Comparison of ENCODE assay signal across 8 cellular contexts in genomic region chr1:179025975-179026812, GRCh38. TPM values are rescaled to one million over a fixed set of nuclear protein-coding genes. Genes with fewer than 3 reads are reported as not detected.
DNase-seq lines count a peak whose midpoint lies in the region; ATAC-seq and TF ChIP-seq lines count a peak whose summit lies in the region.

No MANE protein-coding gene starts in this region.

- H3K18ac ChIP-seq in mesenchymal stem cell (ENCODE audit: low read depth in 1 of 2, low read length in 2 of 2) = peak overlapping the region; percentile 70 to 89

- peak; percentile 82 for ATAC-seq in HG03354 (IDR thresholded peaks at IDR 0.05; ENCODE audit: poor library complexity, severe bottlenecking, unreplicated experiment)

- H2BK5ac ChIP-seq in mesenchymal stem cell (ENCODE audit: low read depth, low read length, poor library complexity, severe bottlenecking) = peak overlapping the region; percentile 61

- CTCF ChIA-PET in activated CD4-positive, alpha-beta memory T cell treated with anti-CD3 and anti-CD28 coated beads, Interleukin-2, amount 10 ng/mL, durations not matched to agents 7 days and 5 days (lab: Charles Lee) = interaction anchor here (1.9 kb wide), 1 partner anchor 23 kb away, joined by 6 read pairs; no protein-coding TSS in a partner anchor

- H3K79me1 ChIP-seq in mesenchymal stem cell (replicated peaks; ENCODE audit: low read length, poor library complexity, severe bottlenecking) = peaks cover 4% of the 10 kb centered on the region

- H4K8ac ChIP-seq in mesenchymal stem cell (ENCODE audit: low read length) = peak overlapping the region; percentile 95

- H2BK120ac ChIP-seq in mesenchymal stem cell (ENCODE audit: low read depth, low read length) = peak overlapping the region; percentile 99

- H3K9me3 ChIP-seq in BLaER1 treated with 17β-estradiol and CSF1 and Interleukin-3, amounts not matched to agents 10 nM and 100 nM (replicated peaks in 1 of 11) = no peaks in the 10 kb centered on the region
- no peaks in the 10 kb centered on the region for H3K9me3 ChIP-seq in ectodermal cell (ENCODE audit: control insufficient read depth, low read length)
- no peaks in the 10 kb centered on the region for H3K9me3 ChIP-seq in mesenchymal stem cell (ENCODE audit: control insufficient read depth, low read length)

- peak overlapping the region; percentile 94 to 99 (median 97) for H3K27ac ChIP-seq in BLaER1 treated with 17β-estradiol and CSF1 and Interleukin-3, amounts not matched to agents 10 nM and 100 nM
- peak overlapping the region; percentile 83 for H3K27ac ChIP-seq in ectodermal cell (ENCODE audit: insufficient read depth, low read depth, low read length, poor library complexity, severe bottlenecking)
- H3K27ac ChIP-seq in mesenchymal stem cell (ENCODE audit: low read length, poor library complexity, severe bottlenecking) = peak overlapping the region; percentile 43

- H2AK5ac ChIP-seq in mesenchymal stem cell (ENCODE audit: low read length, severe bottlenecking) = no peak overlapping the region

- H3K4me3 Mint-ChIP-seq in activated CD4-positive, alpha-beta memory T cell treated with anti-CD3 and anti-CD28 coated beads, Interleukin-2, amount 10 ng/mL, durations not matched to agents 7 days and 5 days = peak overlapping the region; percentile 89

- POLR2A ChIA-PET in activated CD4-positive, alpha-beta memory T cell treated with anti-CD3 and anti-CD28 coated beads, Interleukin-2, amount 10 ng/mL, durations not matched to agents 7 days and 5 days (lab: Charles Lee) = interaction anchor here (0.7 to 1.8 kb wide), 5 partner anchors 12 to 268 kb away, joined by 3 to 4 read pairs (median 3); partner anchors contain the start of gene TOR3A

- H3K36me3 ChIP-seq in BLaER1 treated with 17β-estradiol and CSF1 and Interleukin-3, amounts not matched to agents 10 nM and 100 nM = no peaks in the 10 kb centered on the region
- no peaks in the 10 kb centered on the region for H3K36me3 ChIP-seq in ectodermal cell (ENCODE audit: control insufficient read depth, insufficient read depth, low read length)
- H3K36me3 ChIP-seq in mesenchymal stem cell (ENCODE audit: control insufficient read depth in 1 of 2, insufficient read depth in 2 of 2, low read depth in 1 of 2, low read length in 2 of 2) = no peaks in the 10 kb centered on the region

- H3K27me3 Mint-ChIP-seq in activated CD4-positive, alpha-beta memory T cell treated with anti-CD3 and anti-CD28 coated beads, Interleukin-2, amount 10 ng/mL, durations not matched to agents 7 days and 5 days = peaks cover 18% of the 10 kb centered on the region

- 0 to 1% methylated on average over 110 of the region's 110 CpGs for WGBS in ectodermal cell, 2 experiments
- under 1% methylated on average over 84 of the region's 110 CpGs for WGBS in mesenchymal stem cell

- H3K27ac Mint-ChIP-seq in activated CD4-positive, alpha-beta memory T cell treated with anti-CD3 and anti-CD28 coated beads, Interleukin-2, amount 10 ng/mL, durations not matched to agents 7 days and 5 days = peak overlapping the region; percentile 78

- peak overlapping the region; percentile 92 for H4K91ac ChIP-seq in mesenchymal stem cell (ENCODE audit: low read length)

- peaks cover 22 to 56% (median 38%) of the 10 kb centered on the region in 10 experiments for H3K4me1 ChIP-seq in BLaER1 treated with 17β-estradiol and CSF1 and Interleukin-3, amounts not matched to agents 10 nM and 100 nM
- peaks cover 3% of the 10 kb centered on the region for H3K4me1 ChIP-seq in ectodermal cell (ENCODE audit: control insufficient read depth, insufficient read depth, low read length)
- H3K4me1 ChIP-seq in mesenchymal stem cell (ENCODE audit: control insufficient read depth, insufficient read depth, low read depth, low read length) = peaks cover 1% of the 10 kb centered on the region

- peak overlapping the region; percentile 56 to 76 for H3K4ac ChIP-seq in mesenchymal stem cell (ENCODE audit: low read depth in 1 of 2, low read length in 2 of 2)

- DNase-seq in NCI-H524 treated with DMSO at 0.1 percent for 48 hours (lab: John Stamatoyannopoulos, UW) (peak; percentile 9), mesenchymal stem cell (peak; percentile 50)
- peak; percentile 75 for DNase-seq in activated CD4-positive, alpha-beta memory T cell treated with anti-CD3 and anti-CD28 coated beads, Interleukin-2, amount 10 ng/mL, durations not matched to agents 7 days and 5 days
- peak; percentile 37 for DNase-seq in stimulated activated CD8-positive, alpha-beta memory T cell treated with anti-CD3 and anti-CD28 coated beads, Interleukin-15, amount 100 ng/mL, for 1 hour (ENCODE audit: low read depth)

- TF ChIP-seq POLR2A in GM19193 (IDR thresholded peaks at IDR 0.05; ENCODE audit: extremely low read depth, insufficient read depth, insufficient read length) = peak; percentile 71

- H2BK15ac ChIP-seq in mesenchymal stem cell (ENCODE audit: low read depth, poor library complexity, severe bottlenecking) = peak overlapping the region; percentile 98

- H3K9me3 Mint-ChIP-seq in activated CD4-positive, alpha-beta memory T cell treated with anti-CD3 and anti-CD28 coated beads, Interleukin-2, amount 10 ng/mL, durations not matched to agents 7 days and 5 days = no peaks in the 10 kb centered on the region

- H3K4me1 Mint-ChIP-seq in activated CD4-positive, alpha-beta memory T cell treated with anti-CD3 and anti-CD28 coated beads, Interleukin-2, amount 10 ng/mL, durations not matched to agents 7 days and 5 days = peaks cover 46% of the 10 kb centered on the region

- H3K4me3 ChIP-seq in BLaER1 treated with 17β-estradiol and CSF1 and Interleukin-3, amounts not matched to agents 10 nM and 100 nM = peak overlapping the region; percentile 82 to 99 (median 94)
- H3K4me3 ChIP-seq in ectodermal cell (ENCODE audit: insufficient read depth, low read depth, low read length) = peak overlapping the region; percentile 77
- peak overlapping the region; percentile 83 to 87 for H3K4me3 ChIP-seq in mesenchymal stem cell (ENCODE audit: insufficient read depth in 1 of 2, low read depth in 1 of 2, low read length in 2 of 2)

- no peaks in the 10 kb centered on the region for H3K27me3 ChIP-seq in BLaER1 treated with 17β-estradiol and CSF1 and Interleukin-3, amounts not matched to agents 10 nM and 100 nM
- peaks cover 8% of the 10 kb centered on the region for H3K27me3 ChIP-seq in ectodermal cell (ENCODE audit: control insufficient read depth, insufficient read depth, low read length, poor library complexity, severe bottlenecking)
- H3K27me3 ChIP-seq in mesenchymal stem cell (ENCODE audit: control insufficient read depth in 1 of 2, insufficient read depth in 1 of 2, low read length in 2 of 2) = peaks cover 0 to 5% of the 10 kb centered on the region in 2 experiments

- H3K4me2 ChIP-seq in BLaER1 treated with 17β-estradiol and CSF1 and Interleukin-3, amounts not matched to agents 10 nM and 100 nM = peak overlapping the region; percentile 77 to 88 (median 86)
- H3K4me2 ChIP-seq in mesenchymal stem cell (ENCODE audit: low read length, poor library complexity, severe bottlenecking) = peak overlapping the region; percentile 88

- peak overlapping the region; percentile 6 to 7 for H3K14ac ChIP-seq in mesenchymal stem cell (ENCODE audit: low read length in 2 of 2)

- H3K36me3 Mint-ChIP-seq in activated CD4-positive, alpha-beta memory T cell treated with anti-CD3 and anti-CD28 coated beads, Interleukin-2, amount 10 ng/mL, durations not matched to agents 7 days and 5 days (ENCODE audit: low read depth) = no peaks in the 10 kb centered on the region

- no peak overlapping the region for H2BK12ac ChIP-seq in mesenchymal stem cell (ENCODE audit: low read length in 2 of 2)

- peaks cover 0 to 45% (median 25%) of the 10 kb centered on the region in 11 experiments; a peak in 19 of 22 replicates for H4K20me1 ChIP-seq in BLaER1 treated with 17β-estradiol and CSF1 and Interleukin-3, amounts not matched to agents 10 nM and 100 nM

- H3K23ac ChIP-seq in mesenchymal stem cell (ENCODE audit: low read length in 2 of 2) = peak overlapping the region in 1 of 2 experiments; percentile 55

- peak overlapping the region; percentile 43 for H2AFZ ChIP-seq in mesenchymal stem cell (ENCODE audit: low read depth, low read length)

- H3K9ac ChIP-seq in BLaER1 treated with 17β-estradiol and CSF1 and Interleukin-3, amounts not matched to agents 10 nM and 100 nM = peak overlapping the region; percentile 94 to 99 (median 98)
- H3K9ac ChIP-seq in mesenchymal stem cell (ENCODE audit: low read length) = peak overlapping the region; percentile 84

RNA-seq across cellular contexts. Expression of gene FAM20B, which starts 0.5 kb away (rescaled TPM):
- 10 to 100 TPM; 25.5 to 27.2 TPM for total RNA-seq in activated CD4-positive, alpha-beta memory T cell treated with anti-CD3 and anti-CD28 coated beads, Interleukin-2, amount 10 ng/mL, durations not matched to agents 7 days and 5 days
- polyA plus RNA-seq in ectodermal cell (2013, experiment 1 of 4) = 39.5 TPM
- 37.7 TPM for polyA plus RNA-seq in ectodermal cell (2013, experiment 2 of 4)
- 27.7 TPM for polyA plus RNA-seq in ectodermal cell (2013, experiment 3 of 4)
- polyA plus RNA-seq in ectodermal cell (2013, experiment 4 of 4) = 30.8 TPM
- 19.5 TPM for polyA plus RNA-seq in mesenchymal stem cell (2013, experiment 1 of 2)
- 19.9 TPM for polyA plus RNA-seq in mesenchymal stem cell (2013, experiment 2 of 2)

RNA-seq across cellular contexts. Expression of gene TOR3A, which starts 55.7 kb away (rescaled TPM):
- 10 to 100 TPM; 47.1 to 51.5 TPM for total RNA-seq in activated CD4-positive, alpha-beta memory T cell treated with anti-CD3 and anti-CD28 coated beads, Interleukin-2, amount 10 ng/mL, durations not matched to agents 7 days and 5 days
- polyA plus RNA-seq in ectodermal cell (2013, experiment 1 of 4) = 16.3 TPM
- 17.3 TPM for polyA plus RNA-seq in ectodermal cell (2013, experiment 2 of 4)
- polyA plus RNA-seq in ectodermal cell (2013, experiment 3 of 4) = 14.1 TPM
- polyA plus RNA-seq in ectodermal cell (2013, experiment 4 of 4) = 14.8 TPM
- polyA plus RNA-seq in mesenchymal stem cell (2013, experiment 1 of 2) = 15.8 TPM
- 15.6 TPM for polyA plus RNA-seq in mesenchymal stem cell (2013, experiment 2 of 2)

Comparison
In these comparisons a context has a peak if more than half of its experiments do, and no peak if none do; other contexts are left out.
1. Peak in every context shown above with its lines: DNase-seq, ATAC-seq, H3K4me3 ChIP-seq and H3K27ac ChIP-seq.
2. H3K27ac ChIP-seq: peak in every context shown above with its lines; median percentile 97 in BLaER1 treated with 17β-estradiol and CSF1 and Interleukin-3, amounts not matched to agents 10 nM and 100 nM; 83 in ectodermal cell; 43 in mesenchymal stem cell.
3. DNase-seq: peak in every context shown above with its lines; median percentile 75 in activated CD4-positive, alpha-beta memory T cell treated with anti-CD3 and anti-CD28 coated beads, Interleukin-2, amount 10 ng/mL, durations not matched to agents 7 days and 5 days; 50 in mesenchymal stem cell; 37 in stimulated activated CD8-positive, alpha-beta memory T cell treated with anti-CD3 and anti-CD28 coated beads, Interleukin-15, amount 100 ng/mL, for 1 hour; 9 in NCI-H524 treated with DMSO at 0.1 percent for 48 hours.